In genomic region chr3:69085543-69086132, GRCh38 we compare ENCODE assay signal across 8 cellular contexts. TPM values are rescaled to one million over a fixed set of nuclear protein-coding genes. Genes with fewer than 3 reads are reported as not detected.
DNase-seq lines count a peak whose midpoint lies in the region; ATAC-seq and TF ChIP-seq lines count a peak whose summit lies in the region.

No MANE protein-coding gene starts in this region.

- peaks cover 76% of the 10 kb centered on the region for H3K4me1 ChIP-seq in CD8-positive, alpha-beta memory T cell (ENCODE audit: insufficient read depth, low read length)
- H3K4me1 ChIP-seq in iPS-18a (ENCODE audit: control insufficient read depth, low read depth, low read length): peaks cover 14% of the 10 kb centered on the region

- peak overlapping the region; percentile 93 to 99 (median 96) for H3K4me3 Mint-ChIP-seq in CD8-positive, alpha-beta memory T cell

- CTCF ChIA-PET in CD8-positive, alpha-beta memory T cell (lab: Charles Lee): interaction anchor here (0.9 to 1.9 kb wide), 6 partner anchors 8 to 35 kb away, joined by 3 to 5 read pairs (median 4); no protein-coding TSS in a partner anchor

- no peaks in the 10 kb centered on the region for H3K9me3 ChIP-seq in CD8-positive, alpha-beta memory T cell (ENCODE audit: low read length)
- H3K9me3 ChIP-seq in iPS-18a (ENCODE audit: control insufficient read depth, low read depth, low read length): no peaks in the 10 kb centered on the region

- DNase-seq in CD8-positive, alpha-beta memory T cell: peak in 1 of 5 donors; percentile 7
- DNase-seq in KBM-7 (peak; percentile 20), astrocyte of the spinal cord (ENCODE audit: low read depth, low spot score) (no peak), skeletal muscle cell (ENCODE audit: low read depth) (no peak), posterior vena cava (ENCODE audit: low spot score) (no peak), AG08396 (ENCODE audit: low spot score) (no peak)

- intact Hi-C loops in posterior vena cava (cut with DNase I): no loop called here

- POLR2A ChIA-PET in CD8-positive, alpha-beta memory T cell (lab: Charles Lee): interaction anchor here (0.7 to 2.0 kb wide), 7 partner anchors 8 to 72 kb away, joined by 3 to 15 read pairs (median 5); partner anchors contain the start of genes EOGT and TMF1

- TF ChIP-seq CTCF in astrocyte of the spinal cord (IDR thresholded peaks at IDR 0.05; ENCODE audit: low read depth, low read length): no peak

- H3K27me3 Mint-ChIP-seq in CD8-positive, alpha-beta memory T cell: no peaks in the 10 kb centered on the region

- H3K4me1 Mint-ChIP-seq in CD8-positive, alpha-beta memory T cell: peaks cover 76 to 82% (median 81%) of the 10 kb centered on the region in 3 donors

- H3K9ac ChIP-seq in iPS-18a (ENCODE audit: low read length): peak overlapping the region; percentile 43

- no peak for ATAC-seq in HG02763 (IDR thresholded peaks at IDR 0.05; ENCODE audit: unreplicated experiment)

- in situ Hi-C loops in KBM-7 (cut with MboI; ENCODE audit: low pct_unique_long_range_greater_than_20kb, low sequenced_read_pairs) (no loop called here), astrocyte of the spinal cord (cut with HindIII; ENCODE audit: low sequenced_read_pairs) (no loop called here)

- H3K27ac ChIP-seq in CD8-positive, alpha-beta memory T cell (ENCODE audit: low read depth, low read length): peak overlapping the region; percentile 77
- no peak overlapping the region for H3K27ac ChIP-seq in iPS-18a (ENCODE audit: low read length)

- peak overlapping the region; percentile 89 to 99 (median 98) for H3K27ac Mint-ChIP-seq in CD8-positive, alpha-beta memory T cell

- H3K27me3 ChIP-seq in CD8-positive, alpha-beta memory T cell (ENCODE audit: insufficient read depth, low read length, poor library complexity, severe bottlenecking): no peaks in the 10 kb centered on the region
- H3K27me3 ChIP-seq in iPS-18a (ENCODE audit: control insufficient read depth, insufficient read depth, low read length): no peaks in the 10 kb centered on the region

- H3K4me3 ChIP-seq in CD8-positive, alpha-beta memory T cell (ENCODE audit: low read length): peak overlapping the region; percentile 67
- H3K4me3 ChIP-seq in astrocyte of the spinal cord (ENCODE audit: low read depth, low read length) (peak overlapping the region; percentile 93), iPS-18a (ENCODE audit: low read length) (peak overlapping the region; percentile 89), skeletal muscle cell (ENCODE audit: low read depth, low read length) (peak overlapping the region; percentile 84)

- H3K36me3 ChIP-seq in CD8-positive, alpha-beta memory T cell (ENCODE audit: insufficient read depth, low read length): no peaks in the 10 kb centered on the region
- no peaks in the 10 kb centered on the region for H3K36me3 ChIP-seq in iPS-18a (ENCODE audit: control insufficient read depth, low read depth, low read length)

- H3K36me3 Mint-ChIP-seq in CD8-positive, alpha-beta memory T cell: peaks cover 0 to 39% (median 9%) of the 10 kb centered on the region in 3 donors

- H3K9me3 Mint-ChIP-seq in CD8-positive, alpha-beta memory T cell: no peaks in the 10 kb centered on the region

RNA-seq across cellular contexts. Expression of gene ARL6IP5, which starts 0.9 kb away (rescaled TPM):
- 100 to 1,000 TPM; 121 to 124 TPM for total RNA-seq in CD8-positive, alpha-beta memory T cell
- 425 TPM for polyA plus RNA-seq in CD8-positive, alpha-beta memory T cell
- total RNA-seq in posterior vena cava: 100 to 1,000 TPM; 153 to 174 TPM

RNA-seq across cellular contexts. Expression of gene UBA3, which starts 5.5 kb away (rescaled TPM):
- total RNA-seq in CD8-positive, alpha-beta memory T cell: 10 to 100 TPM; 76.6 to 89.5 TPM
- 42.6 TPM for polyA plus RNA-seq in CD8-positive, alpha-beta memory T cell
- 10 to 100 TPM; 53.0 to 57.9 TPM for total RNA-seq in posterior vena cava

RNA-seq across cellular contexts. Expression of gene TMF1, which starts 33.5 kb away (rescaled TPM):
- total RNA-seq in CD8-positive, alpha-beta memory T cell: 10 to 100 TPM; 31.8 to 35.6 TPM
- polyA plus RNA-seq in CD8-positive, alpha-beta memory T cell: 40.0 TPM
- total RNA-seq in posterior vena cava: 10 to 100 TPM; 30.7 to 41.0 TPM

RNA-seq across cellular contexts. Expression of gene LMOD3, which starts 36.8 kb away (rescaled TPM):
- not detected for total RNA-seq in CD8-positive, alpha-beta memory T cell
- polyA plus RNA-seq in CD8-positive, alpha-beta memory T cell: 0.14 TPM
- not detected for total RNA-seq in posterior vena cava
